9 cellular contexts compared by ENCODE assay signal in the genomic region with DNA sequence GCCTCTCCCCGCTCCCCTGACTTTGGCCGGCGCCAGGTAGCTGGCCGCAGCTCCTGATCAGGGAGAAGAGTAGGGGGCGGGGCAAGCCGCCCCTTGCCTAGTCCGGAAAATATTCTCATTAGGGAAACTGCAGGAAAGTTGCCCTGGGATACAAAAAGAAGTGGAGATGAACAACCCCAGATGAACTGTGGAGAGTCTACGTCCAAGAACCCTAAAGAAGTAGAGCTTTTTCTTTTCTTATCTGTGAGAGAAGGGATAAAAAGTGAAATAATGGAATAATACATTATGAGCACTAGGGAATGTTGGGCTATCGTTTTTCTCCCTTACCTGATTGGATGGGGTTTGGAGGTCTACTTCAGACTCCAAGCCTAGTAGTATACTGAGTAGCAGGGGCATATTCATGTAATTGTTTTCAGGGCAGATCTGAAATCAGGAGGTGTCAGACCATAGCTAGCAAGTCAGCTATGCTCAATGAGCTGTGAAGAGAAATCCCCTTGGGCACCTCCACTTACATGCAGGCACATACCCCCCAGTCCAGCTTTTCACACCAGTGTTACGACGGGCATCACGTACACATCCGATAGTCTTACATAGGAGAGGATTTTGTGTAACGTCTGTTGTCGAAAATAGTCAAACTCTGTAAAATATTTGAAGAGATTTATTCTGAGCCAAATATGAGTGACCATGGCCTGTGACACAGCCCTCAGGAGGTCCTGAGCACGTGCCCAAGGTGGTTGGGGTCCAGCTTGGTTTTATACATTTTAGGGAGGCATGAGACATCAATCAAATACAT. TPM values are rescaled to one million over a fixed set of nuclear protein-coding genes. Genes with fewer than 3 reads are reported as not detected.
DNase-seq lines count a peak whose midpoint lies in the region; ATAC-seq, FAIRE-seq and TF ChIP-seq lines count a peak whose summit lies in the region.
"Had no signal": no experiment of that assay in that cellular context is flagged by ENCODE, and none has a peak within 500 bp of the region (broad histone marks: within the 10 kb centered on the region; RNA-seq: fewer than 3 reads in every experiment).

No MANE protein-coding gene starts in this region.

- peak overlapping the region; percentile 82 for H3K4me3 Mint-ChIP-seq in activated CD4-positive, alpha-beta T cell treated with anti-CD3 and anti-CD28 coated beads, Interleukin-2, amount 10 ng/mL, durations not matched to agents 7 days and 5 days
- no peak overlapping the region for H3K4me3 Mint-ChIP-seq in activated CD8-positive, alpha-beta T cell treated with anti-CD3 and anti-CD28 coated beads for 36 hours

- peaks cover 16% of the 10 kb centered on the region for H3K4me1 Mint-ChIP-seq in activated CD4-positive, alpha-beta T cell treated with anti-CD3 and anti-CD28 coated beads, Interleukin-2, amount 10 ng/mL, durations not matched to agents 7 days and 5 days
- H3K4me1 Mint-ChIP-seq in activated CD8-positive, alpha-beta T cell treated with anti-CD3 and anti-CD28 coated beads for 36 hours (ENCODE audit: low read depth), result peaks cover 11% of the 10 kb centered on the region

- dilution Hi-C loops in keratinocyte (cut with MboI; ENCODE audit: extremely low pct_ligation_motif_present, low sequenced_read_pairs), result no loop called here

- peaks cover 2% of the 10 kb centered on the region for H3K9me1 ChIP-seq in keratinocyte (ENCODE audit: control insufficient read depth, extremely low read depth, insufficient read depth, low read length)

- H2AFZ ChIP-seq in keratinocyte (ENCODE audit: control insufficient read depth, low read length), result peak overlapping the region; percentile 54

- H3K36me3 ChIP-seq in keratinocyte (ENCODE audit: control insufficient read depth in 2 of 2, extremely low read depth in 1 of 2, insufficient read depth in 2 of 2, low read length in 2 of 2) (peaks cover 4 to 8% of the 10 kb centered on the region in 2 experiments), subcutaneous abdominal adipose tissue (ENCODE audit: control insufficient read depth in 5 of 5, insufficient read depth in 5 of 5, low read length in 5 of 5) (peaks cover 0 to 9% (median 3%) of the 10 kb centered on the region in 5 donors)

- peaks cover 13% of the 10 kb centered on the region for H3K36me3 Mint-ChIP-seq in activated CD4-positive, alpha-beta T cell treated with anti-CD3 and anti-CD28 coated beads, Interleukin-2, amount 10 ng/mL, durations not matched to agents 7 days and 5 days (ENCODE audit: low read depth)
- peaks cover 11% of the 10 kb centered on the region for H3K36me3 Mint-ChIP-seq in activated CD8-positive, alpha-beta T cell treated with anti-CD3 and anti-CD28 coated beads for 36 hours (ENCODE audit: low read depth)

- POLR2A ChIA-PET in activated CD4-positive, alpha-beta T cell treated with anti-CD3 and anti-CD28 coated beads, Interleukin-2, amount 10 ng/mL, durations not matched to agents 7 days and 5 days (lab: Charles Lee), result interaction anchor here (0.5 kb wide), 1 partner anchor 266 kb away, joined by 9 read pairs; no protein-coding TSS in a partner anchor
- POLR2A ChIA-PET in activated CD8-positive, alpha-beta T cell treated with anti-CD3 and anti-CD28 coated beads for 36 hours (lab: Charles Lee), result interaction anchor here (0.6 to 5.0 kb wide), 10 partner anchors 10 to 433 kb away, joined by 3 to 52 read pairs (median 3); no protein-coding TSS in a partner anchor

- peaks cover 28% of the 10 kb centered on the region for H3K79me2 ChIP-seq in keratinocyte (ENCODE audit: control insufficient read depth, insufficient read depth, low read length)

- H3K4me2 ChIP-seq in keratinocyte (ENCODE audit: control insufficient read depth, extremely low read depth, insufficient read depth, low read depth, low read length), result peak overlapping the region; percentile 93

- no peaks in the 10 kb centered on the region for H3K27me3 Mint-ChIP-seq in activated CD4-positive, alpha-beta T cell treated with anti-CD3 and anti-CD28 coated beads, Interleukin-2, amount 10 ng/mL, durations not matched to agents 7 days and 5 days
- H3K27me3 Mint-ChIP-seq in activated CD8-positive, alpha-beta T cell treated with anti-CD3 and anti-CD28 coated beads for 36 hours, result no peaks in the 10 kb centered on the region

- peak overlapping the region; percentile 46 to 77 (median 70) for H3K4me3 ChIP-seq in keratinocyte (ENCODE audit: control insufficient read depth in 2 of 3, extremely low read depth in 1 of 3, insufficient read depth in 2 of 3, low read depth in 1 of 3, low read length in 3 of 3)
- peak overlapping the region; percentile 56 to 98 (median 92) for H3K4me3 ChIP-seq in subcutaneous abdominal adipose tissue (ENCODE audit: low read depth in 1 of 5, low read length in 5 of 5)

- no peak for TF ChIP-seq CTCF in activated CD8-positive, alpha-beta T cell treated with anti-CD3 and anti-CD28 coated beads for 36 hours (IDR thresholded peaks at IDR 0.05)
- no peak for TF ChIP-seq CTCF in keratinocyte (optimal IDR thresholded peaks at IDR 0.05 in 1 of 3, IDR thresholded peaks at IDR 0.05 in 1 of 3, conservative IDR thresholded peaks at IDR 0.05 in 1 of 3; ENCODE audit: extremely low read depth in 1 of 3, insufficient read depth in 2 of 3, low read length in 3 of 3)

- no peak for FAIRE-seq in keratinocyte (lab: Jason Lieb, UNC)
- FAIRE-seq: islet of Langerhans had no signal

- H3K27ac ChIP-seq in keratinocyte (ENCODE audit: control insufficient read depth, insufficient read depth, low read length) (peak overlapping the region; percentile 94), subcutaneous abdominal adipose tissue (ENCODE audit: low read depth, low read length) (peak overlapping the region; percentile 97)

- H4K20me1 ChIP-seq in keratinocyte (ENCODE audit: control insufficient read depth, extremely low read depth, insufficient read depth, low read length), result no peaks in the 10 kb centered on the region

- H3K9ac ChIP-seq in keratinocyte (ENCODE audit: control insufficient read depth, extremely low read depth, insufficient read depth, low read length), result peak overlapping the region; percentile 98
- peak overlapping the region; percentile 26 to 95 (median 70) for H3K9ac ChIP-seq in subcutaneous abdominal adipose tissue (ENCODE audit: low read length in 5 of 5)

- H3K27ac Mint-ChIP-seq in activated CD4-positive, alpha-beta T cell treated with anti-CD3 and anti-CD28 coated beads, Interleukin-2, amount 10 ng/mL, durations not matched to agents 7 days and 5 days, result peak overlapping the region; percentile 92
- peak overlapping the region; percentile 91 for H3K27ac Mint-ChIP-seq in activated CD8-positive, alpha-beta T cell treated with anti-CD3 and anti-CD28 coated beads for 36 hours

- CTCF ChIA-PET in activated CD4-positive, alpha-beta T cell treated with anti-CD3 and anti-CD28 coated beads, Interleukin-2, amount 10 ng/mL, durations not matched to agents 7 days and 5 days (lab: Charles Lee), result interaction anchor here (0.8 to 1.8 kb wide), 5 partner anchors 10 to 29 kb away, joined by 3 to 5 read pairs (median 4); no protein-coding TSS in a partner anchor
- CTCF ChIA-PET in activated CD8-positive, alpha-beta T cell treated with anti-CD3 and anti-CD28 coated beads for 36 hours (lab: Charles Lee), result interaction anchor here (0.7 to 2.1 kb wide), 10 partner anchors 12 to 266 kb away, joined by 3 to 7 read pairs (median 3); no protein-coding TSS in a partner anchor

- ATAC-seq in HG03196 (IDR thresholded peaks at IDR 0.05; ENCODE audit: unreplicated experiment), result peak; percentile 23
- ATAC-seq in activated CD8-positive, alpha-beta T cell treated with anti-CD3 and anti-CD28 coated beads for 36 hours, result no peak
- no peak for ATAC-seq in GM18873 (IDR thresholded peaks at IDR 0.05; ENCODE audit: low FRiP score, unreplicated experiment)

- no peak for DNase-seq in activated CD4-positive, alpha-beta T cell treated with anti-CD3 and anti-CD28 coated beads, Interleukin-2, amount 10 ng/mL, durations not matched to agents 7 days and 5 days
- no peak for DNase-seq in activated CD4-positive, alpha-beta T cell treated with anti-CD3 and anti-CD28 coated beads, Interleukin-2, amount 50 U/mL, for 4 hours
- DNase-seq in activated CD8-positive, alpha-beta T cell treated with anti-CD3 and anti-CD28 coated beads for 36 hours, result no peak
- DNase-seq in keratinocyte (ENCODE audit: low read depth, low spot score) (no peak), A172 (ENCODE audit: low spot score) (no peak)

- intact Hi-C loops in activated CD8-positive, alpha-beta T cell treated with anti-CD3 and anti-CD28 coated beads for 36 hours (cut with micrococcal nuclease), result loop anchor here (2.0 to 10.0 kb wide), 5 partner anchors 33 to 264 kb away; no protein-coding TSS in a partner anchor

- H3K9me3 Mint-ChIP-seq in activated CD4-positive, alpha-beta T cell treated with anti-CD3 and anti-CD28 coated beads, Interleukin-2, amount 10 ng/mL, durations not matched to agents 7 days and 5 days, result no peaks in the 10 kb centered on the region
- H3K9me3 Mint-ChIP-seq in activated CD8-positive, alpha-beta T cell treated with anti-CD3 and anti-CD28 coated beads for 36 hours, result no peaks in the 10 kb centered on the region

- H3K4me1 ChIP-seq in keratinocyte (ENCODE audit: control insufficient read depth, extremely low read depth, insufficient read depth, low read length) (peaks cover 15% of the 10 kb centered on the region), subcutaneous abdominal adipose tissue (ENCODE audit: control insufficient read depth in 5 of 5, insufficient read depth in 5 of 5, low read length in 5 of 5) (peaks cover 3 to 42% (median 33%) of the 10 kb centered on the region in 5 donors)

- H3K27me3 ChIP-seq in keratinocyte (ENCODE audit: control insufficient read depth, extremely low read depth, insufficient read depth, low read length), result no peaks in the 10 kb centered on the region
- H3K27me3 ChIP-seq in subcutaneous abdominal adipose tissue (ENCODE audit: control insufficient read depth in 5 of 5, insufficient read depth in 4 of 5, low read length in 5 of 5), result no peaks in the 10 kb centered on the region

- H3K9me3 ChIP-seq in keratinocyte (ENCODE audit: control insufficient read depth, low read depth, low read length) (no peaks in the 10 kb centered on the region), subcutaneous abdominal adipose tissue (ENCODE audit: control insufficient read depth in 5 of 5, low read length in 5 of 5) (no peaks in the 10 kb centered on the region)

RNA-seq across cellular contexts. Expression of a gene that starts 1.7 kb away (rescaled TPM):
- total RNA-seq in activated CD4-positive, alpha-beta T cell treated with anti-CD3 and anti-CD28 coated beads, Interleukin-2, amount 10 ng/mL, durations not matched to agents 7 days and 5 days, result 10 to 100 TPM; 11.3 to 12.3 TPM
- 10 to 100 TPM; 10.8 to 12.9 TPM for total RNA-seq in activated CD8-positive, alpha-beta T cell treated with anti-CD3 and anti-CD28 coated beads for 36 hours
- 15.1 to 19.7 TPM (median 17.0 TPM) in 3 replicates for polyA plus RNA-seq in keratinocyte
- polyA plus RNA-seq in keratinocyte (2011; ENCODE audit: low read depth), result 26.7 TPM
- 13.6 and 15.2 TPM in 2 replicates for polyA plus RNA-seq in keratinocyte (2011; cell fraction: cytosol; rRNA removed)
- 36.6 and 39.1 TPM in 2 replicates for polyA plus RNA-seq in keratinocyte (2011; cell fraction: nucleus; rRNA removed)
- polyA plus RNA-seq in keratinocyte (2012; ENCODE audit: low replicate concordance), result 10.0 and 28.9 TPM in 2 replicates
- polyA minus RNA-seq in keratinocyte, result 23.6 to 51.9 TPM (median 40.2 TPM) in 3 replicates
- 13.2 TPM for polyA minus RNA-seq in keratinocyte (2011; cell fraction: cytosol; rRNA and poly(A)+ RNA removed)
- 34.9 and 58.6 TPM in 2 replicates for polyA minus RNA-seq in keratinocyte (2011; cell fraction: nucleus; rRNA and poly(A)+ RNA removed)
- 29.0 and 43.7 TPM in 2 replicates for total RNA-seq in A172 (2014; rRNA removed; shearing (Covaris generic))
